ENCODE assay signal across 1 cellular context in genomic region chr6:28725890-28726348, GRCh38.
TF ChIP-seq lines count a peak whose summit lies in the region.

No MANE protein-coding gene starts in this region.

TF ChIP-seq in HEK293, 187 proteins besides CTCF, POLR2A, EP300 and RAD21 (continued from another document and continues in another):
- TF ChIP-seq ZNF518A (tag by site-specific recombination; conservative IDR thresholded peaks at IDR 0.05; ENCODE audit: low read depth) (no peak), ZNF155 (tag by site-specific recombination; IDR thresholded peaks at IDR 0.05) (no peak), GLIS2 (tag by site-specific recombination; IDR thresholded peaks at IDR 0.05) (no peak), ZNF747 (tag by site-specific recombination; IDR thresholded peaks at IDR 0.05) (no peak), ZNF513 (tag by site-specific recombination; IDR thresholded peaks at IDR 0.05) (no peak), ZSCAN16 (tag by site-specific recombination; IDR thresholded peaks at IDR 0.05) (no peak), ZNF112 (tag by site-specific recombination; IDR thresholded peaks at IDR 0.05) (no peak), ZSCAN18 (tag by site-specific recombination; IDR thresholded peaks at IDR 0.05) (no peak), ZNF174 (tag by site-specific recombination; IDR thresholded peaks at IDR 0.05) (no peak), ZBTB26 (tag by site-specific recombination; optimal IDR thresholded peaks at IDR 0.05) (no peak), PRDM1 (tag by site-specific recombination; IDR thresholded peaks at IDR 0.05) (no peak), HOXD13 (CRISPR knock-in tag; IDR thresholded peaks at IDR 0.05; ENCODE audit: borderline replicate concordance) (no peak), ZFP41 (tag by site-specific recombination; IDR thresholded peaks at IDR 0.05; ENCODE audit: borderline replicate concordance) (no peak), ZNF394 (tag by site-specific recombination; IDR thresholded peaks at IDR 0.05; ENCODE audit: borderline replicate concordance) (no peak), RBAK (tag by site-specific recombination; IDR thresholded peaks at IDR 0.05) (no peak), ZNF416 (tag by site-specific recombination; IDR thresholded peaks at IDR 0.05) (no peak), ZNF426 (tag by site-specific recombination; IDR thresholded peaks at IDR 0.05) (no peak), ZNF366 (tag by site-specific recombination; conservative IDR thresholded peaks at IDR 0.05) (peak; percentile 42; the same call in 1 of the 2 replicates), ZNF350 (tag by site-specific recombination; IDR thresholded peaks at IDR 0.05) (no peak), ZNF514 (tag by site-specific recombination; IDR thresholded peaks at IDR 0.05) (no peak), ZNF558 (tag by site-specific recombination; IDR thresholded peaks at IDR 0.05) (no peak), KLF9 (tag by site-specific recombination; IDR thresholded peaks at IDR 0.05; ENCODE audit: low read depth) (no peak), ZBTB1 (tag by site-specific recombination; IDR thresholded peaks at IDR 0.05) (no peak), ZNF19 (tag by site-specific recombination; IDR thresholded peaks at IDR 0.05; ENCODE audit: low read depth) (no peak), ZNF302 (tag by site-specific recombination; IDR thresholded peaks at IDR 0.05; ENCODE audit: low read depth) (no peak), TRIM28 (IDR thresholded peaks at IDR 0.05; ENCODE audit: borderline replicate concordance, low read length) (no peak; the same call in 1 of the 2 replicates), ZNF48 (tag by site-specific recombination; IDR thresholded peaks at IDR 0.05) (no peak), ZNF791 (tag by site-specific recombination; IDR thresholded peaks at IDR 0.05) (no peak), ZNF777 (tag by site-specific recombination; IDR thresholded peaks at IDR 0.05; ENCODE audit: borderline replicate concordance) (peak; percentile 91; the same call in 1 of the 2 replicates), ZNF121 (tag by site-specific recombination; IDR thresholded peaks at IDR 0.05) (no peak), KLF8 (tag by site-specific recombination; IDR thresholded peaks at IDR 0.05) (0 out of 2 replicates have a peak, but pooled peaks have one; percentile 11), ZNF18 (tag by site-specific recombination; IDR thresholded peaks at IDR 0.05) (no peak), ZNF560 (tag by site-specific recombination; IDR thresholded peaks at IDR 0.05; ENCODE audit: borderline replicate concordance) (no peak), ZNF510 (tag by site-specific recombination; IDR thresholded peaks at IDR 0.05; ENCODE audit: insufficient replicate concordance) (no peak), OVOL3 (tag by site-specific recombination; IDR thresholded peaks at IDR 0.05) (no peak)
- TF ChIP-seq, protein P1, sequence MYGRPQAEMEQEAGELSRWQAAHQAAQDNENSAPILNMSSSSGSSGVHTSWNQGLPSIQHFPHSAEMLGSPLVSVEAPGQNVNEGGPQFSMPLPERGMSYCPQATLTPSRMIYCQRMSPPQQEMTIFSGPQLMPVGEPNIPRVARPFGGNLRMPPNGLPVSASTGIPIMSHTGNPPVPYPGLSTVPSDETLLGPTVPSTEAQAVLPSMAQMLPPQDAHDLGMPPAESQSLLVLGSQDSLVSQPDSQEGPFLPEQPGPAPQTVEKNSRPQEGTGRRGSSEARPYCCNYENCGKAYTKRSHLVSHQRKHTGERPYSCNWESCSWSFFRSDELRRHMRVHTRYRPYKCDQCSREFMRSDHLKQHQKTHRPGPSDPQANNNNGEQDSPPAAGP (tag by site-specific recombination; IDR thresholded peaks at IDR 0.05), result no peak
- TF ChIP-seq, protein P2, sequence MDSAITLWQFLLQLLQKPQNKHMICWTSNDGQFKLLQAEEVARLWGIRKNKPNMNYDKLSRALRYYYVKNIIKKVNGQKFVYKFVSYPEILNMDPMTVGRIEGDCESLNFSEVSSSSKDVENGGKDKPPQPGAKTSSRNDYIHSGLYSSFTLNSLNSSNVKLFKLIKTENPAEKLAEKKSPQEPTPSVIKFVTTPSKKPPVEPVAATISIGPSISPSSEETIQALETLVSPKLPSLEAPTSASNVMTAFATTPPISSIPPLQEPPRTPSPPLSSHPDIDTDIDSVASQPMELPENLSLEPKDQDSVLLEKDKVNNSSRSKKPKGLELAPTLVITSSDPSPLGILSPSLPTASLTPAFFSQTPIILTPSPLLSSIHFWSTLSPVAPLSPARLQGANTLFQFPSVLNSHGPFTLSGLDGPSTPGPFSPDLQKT (IDR thresholded peaks at IDR 0.05; ENCODE audit: borderline replicate concordance, low read depth, low read length), result no peak
- TF ChIP-seq, protein P3, sequence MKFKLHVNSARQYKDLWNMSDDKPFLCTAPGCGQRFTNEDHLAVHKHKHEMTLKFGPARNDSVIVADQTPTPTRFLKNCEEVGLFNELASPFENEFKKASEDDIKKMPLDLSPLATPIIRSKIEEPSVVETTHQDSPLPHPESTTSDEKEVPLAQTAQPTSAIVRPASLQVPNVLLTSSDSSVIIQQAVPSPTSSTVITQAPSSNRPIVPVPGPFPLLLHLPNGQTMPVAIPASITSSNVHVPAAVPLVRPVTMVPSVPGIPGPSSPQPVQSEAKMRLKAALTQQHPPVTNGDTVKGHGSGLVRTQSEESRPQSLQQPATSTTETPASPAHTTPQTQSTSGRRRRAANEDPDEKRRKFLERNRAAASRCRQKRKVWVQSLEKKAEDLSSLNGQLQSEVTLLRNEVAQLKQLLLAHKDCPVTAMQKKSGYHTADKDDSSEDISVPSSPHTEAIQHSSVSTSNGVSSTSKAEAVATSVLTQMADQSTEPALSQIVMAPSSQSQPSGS (tag by site-specific recombination; IDR thresholded peaks at IDR 0.05; ENCODE audit: low read depth), result no peak
- TF ChIP-seq, protein P4, sequence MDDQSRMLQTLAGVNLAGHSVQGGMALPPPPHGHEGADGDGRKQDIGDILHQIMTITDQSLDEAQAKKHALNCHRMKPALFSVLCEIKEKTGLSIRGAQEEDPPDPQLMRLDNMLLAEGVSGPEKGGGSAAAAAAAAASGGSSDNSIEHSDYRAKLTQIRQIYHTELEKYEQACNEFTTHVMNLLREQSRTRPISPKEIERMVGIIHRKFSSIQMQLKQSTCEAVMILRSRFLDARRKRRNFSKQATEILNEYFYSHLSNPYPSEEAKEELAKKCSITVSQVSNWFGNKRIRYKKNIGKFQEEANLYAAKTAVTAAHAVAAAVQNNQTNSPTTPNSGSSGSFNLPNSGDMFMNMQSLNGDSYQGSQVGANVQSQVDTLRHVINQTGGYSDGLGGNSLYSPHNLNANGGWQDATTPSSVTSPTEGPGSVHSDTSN (CRISPR knock-in tag; IDR thresholded peaks at IDR 0.05), result no peak
- TF ChIP-seq, protein P5, sequence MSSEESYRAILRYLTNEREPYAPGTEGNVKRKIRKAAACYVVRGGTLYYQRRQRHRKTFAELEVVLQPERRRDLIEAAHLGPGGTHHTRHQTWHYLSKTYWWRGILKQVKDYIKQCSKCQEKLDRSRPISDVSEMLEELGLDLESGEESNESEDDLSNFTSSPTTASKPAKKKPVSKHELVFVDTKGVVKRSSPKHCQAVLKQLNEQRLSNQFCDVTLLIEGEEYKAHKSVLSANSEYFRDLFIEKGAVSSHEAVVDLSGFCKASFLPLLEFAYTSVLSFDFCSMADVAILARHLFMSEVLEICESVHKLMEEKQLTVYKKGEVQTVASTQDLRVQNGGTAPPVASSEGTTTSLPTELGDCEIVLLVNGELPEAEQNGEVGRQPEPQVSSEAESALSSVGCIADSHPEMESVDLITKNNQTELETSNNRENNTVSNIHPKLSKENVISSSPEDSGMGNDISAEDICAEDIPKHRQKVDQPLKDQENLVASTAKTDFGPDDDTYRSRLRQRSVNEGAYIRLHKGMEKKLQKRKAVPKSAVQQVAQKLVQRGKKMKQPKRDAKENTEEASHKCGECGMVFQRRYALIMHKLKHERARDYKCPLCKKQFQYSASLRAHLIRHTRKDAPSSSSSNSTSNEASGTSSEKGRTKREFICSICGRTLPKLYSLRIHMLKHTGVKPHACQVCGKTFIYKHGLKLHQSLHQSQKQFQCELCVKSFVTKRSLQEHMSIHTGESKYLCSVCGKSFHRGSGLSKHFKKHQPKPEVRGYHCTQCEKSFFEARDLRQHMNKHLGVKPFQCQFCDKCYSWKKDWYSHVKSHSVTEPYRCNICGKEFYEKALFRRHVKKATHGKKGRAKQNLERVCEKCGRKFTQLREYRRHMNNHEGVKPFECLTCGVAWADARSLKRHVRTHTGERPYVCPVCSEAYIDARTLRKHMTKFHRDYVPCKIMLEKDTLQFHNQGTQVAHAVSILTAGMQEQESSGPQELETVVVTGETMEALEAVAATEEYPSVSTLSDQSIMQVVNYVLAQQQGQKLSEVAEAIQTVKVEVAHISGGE (tag by site-specific recombination; conservative IDR thresholded peaks at IDR 0.05; ENCODE audit: low read depth), result no peak
